ENCODE assay signal across 8 cellular contexts in the genomic region with DNA sequence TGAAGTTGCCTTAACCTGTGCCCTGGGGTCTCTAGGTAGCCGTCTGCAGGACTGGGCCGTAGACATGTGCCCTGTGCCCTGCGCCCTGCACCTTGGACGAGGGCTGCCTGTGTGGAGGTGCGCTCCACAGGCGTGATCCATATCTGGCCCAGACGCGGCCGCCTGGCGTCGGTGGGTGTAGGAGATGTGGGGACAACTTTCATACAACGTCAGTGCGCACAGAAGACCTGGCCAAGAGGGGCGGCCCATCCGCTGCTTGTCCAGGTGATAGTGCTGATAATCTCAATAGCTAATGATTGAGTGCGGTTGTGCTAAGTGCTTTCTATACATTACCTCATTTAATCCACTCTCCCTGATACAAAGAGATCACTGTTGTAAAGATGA. TPM values are rescaled to one million over a fixed set of nuclear protein-coding genes. Genes with fewer than 3 reads are reported as not detected.
A peak's percentile ranks its signal among the peaks of the same experiment; 100 is the strongest.
DNase-seq lines count a peak whose midpoint lies in the region; ATAC-seq, FAIRE-seq and TF ChIP-seq lines count a peak whose summit lies in the region.

No MANE protein-coding gene starts in this region.

- POLR2A ChIA-PET in activated B cell treated with CpG ODN at 0.5 μM for 24 hours (lab: Charles Lee), result interaction anchor here (2.6 to 4.7 kb wide), 3 partner anchors 87 to 120 kb away, joined by 41 to 135 read pairs (median 86); no protein-coding TSS in a partner anchor

- no peaks in the 10 kb centered on the region for H3K27me3 Mint-ChIP-seq in activated T-cell treated with anti-CD3 and anti-CD28 coated beads, Interleukin-2, amount 50 U/mL, for 24 hours
- H3K27me3 Mint-ChIP-seq in activated B cell treated with CpG ODN at 0.5 μM for 24 hours, result no peaks in the 10 kb centered on the region

- H3K9ac ChIP-seq in iPS-20b (ENCODE audit: low read depth, low read length) (0 out of 2 replicates have a peak overlapping the region, but pooled peaks have one; percentile 56), subcutaneous abdominal adipose tissue (ENCODE audit: low read length in 5 of 5) (no peak overlapping the region)

- ATAC-seq in activated B cell treated with CpG ODN at 0.5 μM for 24 hours (ENCODE audit: low read depth) (no peak), HG02759 (IDR thresholded peaks at IDR 0.05; ENCODE audit: unreplicated experiment) (no peak)

- DNase-seq in activated T-cell treated with anti-CD3 and anti-CD28 coated beads, Interleukin-2, amount 50 U/mL, for 24 hours, result no peak
- no peak for DNase-seq in activated T-cell treated with anti-CD3 and anti-CD28 coated beads, Interleukin-2, amount 50 U/mL, for 1 hour
- no peak for DNase-seq in activated B cell treated with CpG ODN at 0.5 μM for 24 hours
- no peak for DNase-seq in RCC 7860 (ENCODE audit: low spot score)
- DNase-seq in GM19240 (ENCODE audit: insufficient read length, low spot score), result no peak

- CTCF ChIA-PET in activated B cell treated with CpG ODN at 0.5 μM for 24 hours (lab: Charles Lee), result interaction anchor here (0.7 to 5.4 kb wide), 4 partner anchors 90 to 125 kb away, joined by 3 to 218 read pairs (median 14); no protein-coding TSS in a partner anchor

- H3K4me1 Mint-ChIP-seq in activated T-cell treated with anti-CD3 and anti-CD28 coated beads, Interleukin-2, amount 50 U/mL, for 24 hours (ENCODE audit: low read depth), result peaks cover 50% of the 10 kb centered on the region
- H3K4me1 Mint-ChIP-seq in activated B cell treated with CpG ODN at 0.5 μM for 24 hours, result peaks cover 43% of the 10 kb centered on the region

- intact Hi-C loops in activated B cell treated with CpG ODN at 0.5 μM for 24 hours (cut with micrococcal nuclease), result loop anchor here (2.0 kb wide), 3 partner anchors 22 to 126 kb away; no protein-coding TSS in a partner anchor

- H3K9me3 Mint-ChIP-seq in activated T-cell treated with anti-CD3 and anti-CD28 coated beads, Interleukin-2, amount 50 U/mL, for 24 hours, result no peaks in the 10 kb centered on the region
- no peaks in the 10 kb centered on the region for H3K9me3 Mint-ChIP-seq in activated B cell treated with CpG ODN at 0.5 μM for 24 hours

- peak overlapping the region; percentile 92 for H3K4me3 Mint-ChIP-seq in activated T-cell treated with anti-CD3 and anti-CD28 coated beads, Interleukin-2, amount 50 U/mL, for 24 hours
- H3K4me3 Mint-ChIP-seq in activated B cell treated with CpG ODN at 0.5 μM for 24 hours, result peak overlapping the region; percentile 90

- peaks cover 48% of the 10 kb centered on the region for H3K27me3 ChIP-seq in iPS-20b (ENCODE audit: insufficient read depth, low read length)
- H3K27me3 ChIP-seq in subcutaneous abdominal adipose tissue (ENCODE audit: control insufficient read depth in 5 of 5, insufficient read depth in 4 of 5, low read length in 5 of 5), result peaks cover 10 to 19% (median 16%) of the 10 kb centered on the region in 5 donors

- no peak overlapping the region for H3K27ac ChIP-seq in iPS-20b (ENCODE audit: low read length)
- no peak overlapping the region for H3K27ac ChIP-seq in subcutaneous abdominal adipose tissue (ENCODE audit: low read depth, low read length)

- no peak for TF ChIP-seq CTCF in activated B cell treated with CpG ODN at 0.5 μM for 24 hours (IDR thresholded peaks at IDR 0.05)

- H3K9me3 ChIP-seq in iPS-20b (ENCODE audit: insufficient read depth, low read depth, low read length) (no peaks in the 10 kb centered on the region), subcutaneous abdominal adipose tissue (ENCODE audit: control insufficient read depth in 5 of 5, low read length in 5 of 5) (no peaks in the 10 kb centered on the region)

- H3K4me1 ChIP-seq in iPS-20b (ENCODE audit: insufficient read depth, low read length) (no peaks in the 10 kb centered on the region; the same call in 1 of the 2 replicates), subcutaneous abdominal adipose tissue (ENCODE audit: control insufficient read depth in 5 of 5, insufficient read depth in 5 of 5, low read length in 5 of 5) (peaks cover 0 to 12% (median 12%) of the 10 kb centered on the region in 5 donors)

- H3K4me3 ChIP-seq in iPS-20b (ENCODE audit: low read length) (peak overlapping the region; percentile 73), subcutaneous abdominal adipose tissue (ENCODE audit: low read depth in 1 of 5, low read length in 5 of 5) (peak overlapping the region in 3 of 5 donors; percentile 52 to 63 (median 55))

- H3K36me3 Mint-ChIP-seq in activated T-cell treated with anti-CD3 and anti-CD28 coated beads, Interleukin-2, amount 50 U/mL, for 24 hours (ENCODE audit: low read depth), result peaks cover 37% of the 10 kb centered on the region
- H3K36me3 Mint-ChIP-seq in activated B cell treated with CpG ODN at 0.5 μM for 24 hours (ENCODE audit: low read depth), result peaks cover 10% of the 10 kb centered on the region

- H3K36me3 ChIP-seq in iPS-20b (ENCODE audit: insufficient read depth, low read depth, low read length) (no peaks in the 10 kb centered on the region), subcutaneous abdominal adipose tissue (ENCODE audit: control insufficient read depth in 5 of 5, insufficient read depth in 5 of 5, low read length in 5 of 5) (no peaks in the 10 kb centered on the region)

- H3K27ac Mint-ChIP-seq in activated T-cell treated with anti-CD3 and anti-CD28 coated beads, Interleukin-2, amount 50 U/mL, for 24 hours, result peak overlapping the region; percentile 96
- H3K27ac Mint-ChIP-seq in activated B cell treated with CpG ODN at 0.5 μM for 24 hours, result peak overlapping the region; percentile 71

- no peak for FAIRE-seq in RCC 7860 (lab: Jason Lieb, UNC)

RNA-seq across cellular contexts. Expression of gene RASGRP1, which starts 0.7 kb away (rescaled TPM):
- total RNA-seq in activated B cell treated with CpG ODN at 0.5 μM for 24 hours, result 37.7 and 39.2 TPM in 2 replicates
